In the genomic region with DNA sequence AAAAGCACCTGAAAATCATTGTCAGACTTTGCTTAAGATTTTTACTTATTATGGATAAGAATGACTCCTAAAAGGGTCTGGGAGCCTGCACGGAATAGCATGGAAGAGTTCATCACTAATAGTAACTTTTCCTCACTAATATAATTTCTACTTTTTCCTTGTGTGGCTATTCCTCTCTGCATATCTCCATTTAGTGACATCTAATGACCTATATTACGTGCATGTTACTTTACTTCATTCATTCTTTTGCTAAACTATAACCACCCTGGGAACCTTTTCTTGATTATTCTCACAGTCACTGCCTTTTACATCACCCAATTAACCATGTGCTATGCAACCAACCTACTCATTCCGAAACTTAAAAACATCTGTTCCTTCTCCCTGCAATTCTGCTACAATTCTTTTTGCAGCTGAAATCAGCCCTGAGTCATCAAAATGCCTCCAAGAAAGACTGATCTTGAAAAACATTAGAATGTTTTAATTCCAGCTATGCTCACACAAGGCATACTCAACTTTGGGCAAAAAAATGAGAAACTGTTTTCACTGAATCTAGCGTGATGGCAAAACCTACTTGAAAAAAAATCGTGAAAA, we compare ENCODE assay signal across 9 cellular contexts.
A peak's percentile ranks its signal among the peaks of the same experiment; 100 is the strongest.
DNase-seq lines count a peak whose midpoint lies in the region; ATAC-seq and TF ChIP-seq lines count a peak whose summit lies in the region.
"Had no signal": no experiment of that assay in that cellular context is flagged by ENCODE, and none has a peak within 500 bp of the region (broad histone marks: within the 10 kb centered on the region; RNA-seq: fewer than 3 reads in every experiment).

No MANE protein-coding gene starts in this region.

- intact Hi-C loops in activated naive CD4-positive, alpha-beta T cell treated with anti-CD3 and anti-CD28 coated beads for 36 hours (cut with micrococcal nuclease): no loop called here

- CTCF ChIA-PET in activated naive CD4-positive, alpha-beta T cell treated with anti-CD3 and anti-CD28 coated beads for 36 hours (lab: Charles Lee): no interaction called here

- H3K36me3 ChIP-seq in kidney epithelial cell (ENCODE audit: control insufficient read depth, insufficient read depth, low read length): no peaks in the 10 kb centered on the region

- no peaks in the 10 kb centered on the region for H3K36me3 Mint-ChIP-seq in HFFc6 (ENCODE audit: low read depth)
- peaks cover 16% of the 10 kb centered on the region for H3K36me3 Mint-ChIP-seq in activated naive CD4-positive, alpha-beta T cell treated with anti-CD3 and anti-CD28 coated beads for 36 hours (ENCODE audit: low read depth)

- DNase-seq in HFFc6: peak; percentile 61
- DNase-seq in M059J (ENCODE audit: low read depth): peak; percentile 9
- DNase-seq in kidney epithelial cell (ENCODE audit: low read depth): peak; percentile 52
- no peak for DNase-seq in CD1c-positive myeloid dendritic cell (ENCODE audit: extremely low spot score)
- no peak for DNase-seq in hippocampal formation (lab: John Stamatoyannopoulos, UW)
- DNase-seq in activated naive CD4-positive, alpha-beta T cell treated with anti-CD3 and anti-CD28 coated beads for 36 hours: no peak
- no peak for DNase-seq in activated naive CD4-positive, alpha-beta T cell treated with Interleukin-2 at 50 U/mL for 16 hours

- H3K27ac Mint-ChIP-seq in HFFc6: peak overlapping the region; percentile 22
- no peak overlapping the region for H3K27ac Mint-ChIP-seq in activated naive CD4-positive, alpha-beta T cell treated with anti-CD3 and anti-CD28 coated beads for 36 hours
- H3K27ac Mint-ChIP-seq: T-helper 2 cell treated with Interferon-gamma antibody and Interleukin-4, amounts not matched to agents 5 μg/mL and 100 μg/mL, for 36 hours had no signal

- no peak for TF ChIP-seq CTCF in HFFc6 (IDR thresholded peaks at IDR 0.05)
- no peak for TF ChIP-seq CTCF in kidney epithelial cell (IDR thresholded peaks at IDR 0.05; ENCODE audit: insufficient read depth, low read length, poor library complexity, severe bottlenecking)

- H3K4me1 Mint-ChIP-seq in HFFc6 (ENCODE audit: low read depth): peaks cover 15% of the 10 kb centered on the region
- peaks cover 6% of the 10 kb centered on the region for H3K4me1 Mint-ChIP-seq in activated naive CD4-positive, alpha-beta T cell treated with anti-CD3 and anti-CD28 coated beads for 36 hours (ENCODE audit: low read depth)

- H3K9me3 Mint-ChIP-seq in HFFc6: no peaks in the 10 kb centered on the region
- peaks cover 9% of the 10 kb centered on the region for H3K9me3 Mint-ChIP-seq in activated naive CD4-positive, alpha-beta T cell treated with anti-CD3 and anti-CD28 coated beads for 36 hours
- H3K9me3 Mint-ChIP-seq: T-helper 2 cell treated with Interferon-gamma antibody and Interleukin-4, amounts not matched to agents 5 μg/mL and 100 μg/mL, for 36 hours had no signal

- H3K27me3 Mint-ChIP-seq in HFFc6 (ENCODE audit: insufficient read depth): no peaks in the 10 kb centered on the region; the same call in 1 of the 2 replicates
- no peaks in the 10 kb centered on the region for H3K27me3 Mint-ChIP-seq in activated naive CD4-positive, alpha-beta T cell treated with anti-CD3 and anti-CD28 coated beads for 36 hours (ENCODE audit: low read depth)

- H3K27me3 ChIP-seq in kidney epithelial cell (ENCODE audit: control insufficient read depth, insufficient read depth, low read length): no peaks in the 10 kb centered on the region

- no peak overlapping the region for H3K4me3 ChIP-seq in kidney epithelial cell (ENCODE audit: low read depth, low read length)

- ATAC-seq in GM18520 (IDR thresholded peaks at IDR 0.05; ENCODE audit: unreplicated experiment): peak; percentile 99

- H3K4me3 Mint-ChIP-seq in HFFc6: peak overlapping the region; percentile 0; the same call in 1 of the 2 replicates
- no peak overlapping the region for H3K4me3 Mint-ChIP-seq in activated naive CD4-positive, alpha-beta T cell treated with anti-CD3 and anti-CD28 coated beads for 36 hours
- H3K4me3 Mint-ChIP-seq: T-helper 2 cell treated with Interferon-gamma antibody and Interleukin-4, amounts not matched to agents 5 μg/mL and 100 μg/mL, for 36 hours had no signal

Comparison
In these comparisons a context has a peak if more than half of its experiments do, and no peak if none do; other contexts are left out.
1. DNase-seq: peak in HFFc6 (single experiment), M059J (single experiment) and kidney epithelial cell (single experiment); none in CD1c-positive myeloid dendritic cell (single experiment), hippocampal formation (0 of 2), activated naive CD4-positive, alpha-beta T cell treated with anti-CD3 and anti-CD28 coated beads for 36 hours (single experiment) and activated naive CD4-positive, alpha-beta T cell treated with Interleukin-2 at 50 U/mL for 16 hours (single experiment).